ENCODE assay signal across 8 cellular contexts in genomic region chr1:30719406-30720270, GRCh38. TPM values are rescaled to one million over a fixed set of nuclear protein-coding genes. Genes with fewer than 3 reads are reported as not detected.
A peak's percentile ranks its signal among the peaks of the same experiment; 100 is the strongest.
DNase-seq lines count a peak whose midpoint lies in the region; ATAC-seq and TF ChIP-seq lines count a peak whose summit lies in the region.

No MANE protein-coding gene starts in this region.

- H3K4me1 ChIP-seq in mesodermal cell (ENCODE audit: control insufficient read depth, insufficient read depth, low read length, poor library complexity, severe bottlenecking): no peaks in the 10 kb centered on the region

- no peak for TF ChIP-seq CTCF in brain microvascular endothelial cell (IDR thresholded peaks at IDR 0.05; ENCODE audit: low read depth, low read length, missing control alignments)

- peak; percentile 86 for DNase-seq in Daoy (ENCODE audit: low read depth)
- peak; percentile 51 for DNase-seq in LHCN-M2 (ENCODE audit: low read depth)
- DNase-seq in brain microvascular endothelial cell: no peak
- no peak for DNase-seq in NCI-H1092 treated with DMSO at 0.1 percent for 48 hours (lab: John Stamatoyannopoulos, UW)
- no peak for DNase-seq in GM19238 (ENCODE audit: insufficient read length, low spot score)
- no peak for DNase-seq in SKM-1 (lab: John Stamatoyannopoulos, UW; ENCODE audit: unreplicated experiment)

- H3K36me3 ChIP-seq in brain microvascular endothelial cell (replicated peaks) (no peaks in the 10 kb centered on the region), mesodermal cell (ENCODE audit: control insufficient read depth, insufficient read depth, low read length) (no peaks in the 10 kb centered on the region)

- peaks cover 11% of the 10 kb centered on the region for H3K9me3 ChIP-seq in mesodermal cell (ENCODE audit: control insufficient read depth, low read length)

- H3K27ac ChIP-seq in brain microvascular endothelial cell (peak overlapping the region; percentile 93), mesodermal cell (ENCODE audit: low read depth, low read length, severe bottlenecking) (no peak overlapping the region)

- 37 to 41% methylated on average over 15 to 19 of the region's 21 CpGs for WGBS in mesodermal cell (ENCODE audit: insufficient coverage in 2 of 2), 2 experiments

- no peaks in the 10 kb centered on the region for H3K27me3 ChIP-seq in brain microvascular endothelial cell (replicated peaks)

- in situ Hi-C loops in brain microvascular endothelial cell (cut with HindIII; ENCODE audit: low pct_ligation_motif_present, low sequenced_read_pairs): no loop called here

- H3K4me3 ChIP-seq in brain microvascular endothelial cell (ENCODE audit: low read depth, low read length): peak overlapping the region; percentile 15
- peak overlapping the region; percentile 70 for H3K4me3 ChIP-seq in mesodermal cell (ENCODE audit: extremely low read depth, insufficient read depth, low read length, poor library complexity, severe bottlenecking)

- ATAC-seq in GM21619 (IDR thresholded peaks at IDR 0.05; ENCODE audit: unreplicated experiment): no peak

RNA-seq across cellular contexts. Expression of gene MATN1, which starts 3.7 kb away (rescaled TPM):
- total RNA-seq in Daoy (2014; rRNA removed; shearing (Covaris generic)): 0.06 TPM in 1 of 2 replicates, not detected in the other
- 0.06 and 0.32 TPM in 2 replicates for total RNA-seq in LHCN-M2 (2014; rRNA removed)
- polyA plus RNA-seq in LHCN-M2 (2012): 0.05 TPM
- 0.77 TPM for polyA plus RNA-seq in mesodermal cell (2013, experiment 1 of 2)
- 0.35 TPM for polyA plus RNA-seq in mesodermal cell (2013, experiment 2 of 2)

RNA-seq across cellular contexts. Expression of gene LAPTM5, which starts 37.9 kb away (rescaled TPM):
- 0.21 and 2.7 TPM in 2 replicates for total RNA-seq in Daoy (2014; rRNA removed; shearing (Covaris generic))
- 1.2 and 1.3 TPM in 2 replicates for total RNA-seq in LHCN-M2 (2014; rRNA removed)
- 4.3 TPM for polyA plus RNA-seq in LHCN-M2 (2012)
- 36.9 TPM for polyA plus RNA-seq in mesodermal cell (2013, experiment 1 of 2)
- 25.0 TPM for polyA plus RNA-seq in mesodermal cell (2013, experiment 2 of 2)

Comparison
In these comparisons a context has a peak if more than half of its experiments do, and no peak if none do; other contexts are left out.
1. DNase-seq: peak in Daoy (single experiment) and LHCN-M2 (single experiment); none in brain microvascular endothelial cell (single experiment), NCI-H1092 treated with DMSO at 0.1 percent for 48 hours (single experiment), GM19238 (single experiment) and SKM-1 (single experiment).